In genomic region chr17:76791053-76791980, GRCh38 we compare ENCODE assay signal across 8 cellular contexts.
DNase-seq lines count a peak whose midpoint lies in the region; ATAC-seq and TF ChIP-seq lines count a peak whose summit lies in the region.

No MANE protein-coding gene starts in this region.

- peaks cover 16% of the 10 kb centered on the region for H3K4me1 Mint-ChIP-seq in activated T-cell treated with anti-CD3 and anti-CD28 coated beads, Interleukin-2, amount 50 U/mL, for 24 hours (ENCODE audit: low read depth)

- H3K27ac Mint-ChIP-seq in activated T-cell treated with anti-CD3 and anti-CD28 coated beads, Interleukin-2, amount 50 U/mL, for 24 hours: peak overlapping the region; percentile 41

- ATAC-seq in GM21529 (IDR thresholded peaks at IDR 0.05; ENCODE audit: unreplicated experiment): no peak

- H3K4me3 Mint-ChIP-seq in activated T-cell treated with anti-CD3 and anti-CD28 coated beads, Interleukin-2, amount 50 U/mL, for 24 hours: peak overlapping the region; percentile 42

- no peaks in the 10 kb centered on the region for H3K9me3 Mint-ChIP-seq in activated T-cell treated with anti-CD3 and anti-CD28 coated beads, Interleukin-2, amount 50 U/mL, for 24 hours

- DNase-seq in GM04503 (ENCODE audit: low read depth) (peak; percentile 55), NCI-H2171 (lab: John Stamatoyannopoulos, UW) (peak; percentile 82), foreskin fibroblast (peak; percentile 41 to 69), NCI-H1417 treated with DMSO at 0.1 percent for 48 hours (lab: John Stamatoyannopoulos, UW) (no peak), OCI-M2 (lab: John Stamatoyannopoulos, UW; ENCODE audit: unreplicated experiment) (no peak)
- peak; percentile 41 for DNase-seq in activated T-cell treated with anti-CD3 and anti-CD28 coated beads, Interleukin-2, amount 50 U/mL, for 24 hours
- peak; percentile 13 for DNase-seq in stimulated activated CD8-positive, alpha-beta memory T cell treated with anti-CD3 and anti-CD28 coated beads, Interleukin-12 subunit alpha, Interleukin-12 subunit beta, amount 100 ng/mL, for 4 hours (ENCODE audit: low read depth)

- no peaks in the 10 kb centered on the region for H3K36me3 Mint-ChIP-seq in activated T-cell treated with anti-CD3 and anti-CD28 coated beads, Interleukin-2, amount 50 U/mL, for 24 hours (ENCODE audit: low read depth)

- H3K27me3 Mint-ChIP-seq in activated T-cell treated with anti-CD3 and anti-CD28 coated beads, Interleukin-2, amount 50 U/mL, for 24 hours: no peaks in the 10 kb centered on the region

- H3K4me3 ChIP-seq in foreskin fibroblast (ENCODE audit: low read depth in 1 of 2, low read length in 2 of 2): peak overlapping the region in 1 of 2 donors; percentile 33

- TF ChIP-seq CTCF in foreskin fibroblast (IDR thresholded peaks at IDR 0.05; ENCODE audit: low read depth, low read length): no peak

Comparison
In these comparisons a context has a peak if more than half of its experiments do, and no peak if none do; other contexts are left out.
1. DNase-seq: peak in GM04503 (single experiment), NCI-H2171 (single experiment), activated T-cell treated with anti-CD3 and anti-CD28 coated beads, Interleukin-2, amount 50 U/mL, for 24 hours (single experiment), foreskin fibroblast (2 of 2) and stimulated activated CD8-positive, alpha-beta memory T cell treated with anti-CD3 and anti-CD28 coated beads, Interleukin-12 subunit alpha, Interleukin-12 subunit beta, amount 100 ng/mL, for 4 hours (single experiment); none in NCI-H1417 treated with DMSO at 0.1 percent for 48 hours (single experiment) and OCI-M2 (single experiment).